18 cellular contexts compared by ENCODE assay signal in genomic region chr19:6116749-6117430, GRCh38. TPM values are rescaled to one million over a fixed set of nuclear protein-coding genes. Genes with fewer than 3 reads are reported as not detected.
DNase-seq lines count a peak whose midpoint lies in the region; ATAC-seq and TF ChIP-seq lines count a peak whose summit lies in the region.
"Had no signal": no experiment of that assay in that cellular context is flagged by ENCODE, and none has a peak within 500 bp of the region (broad histone marks: within the 10 kb centered on the region; RNA-seq: fewer than 3 reads in every experiment).

No MANE protein-coding gene starts in this region.

- H3K9me3 ChIP-seq in HEK293 (ENCODE audit: control insufficient read depth, insufficient read depth, low read depth, low read length) (no peaks in the 10 kb centered on the region), left lung (peaks cover 0 to 9% of the 10 kb centered on the region in 2 donors), upper lobe of right lung (no peaks in the 10 kb centered on the region)

- H3K27ac ChIP-seq in HEK293 (ENCODE audit: extremely low read depth, low read depth, low read length) (no peak overlapping the region), left lung (no peak overlapping the region), upper lobe of right lung (no peak overlapping the region)
- H3K27ac ChIP-seq: BLaER1, C4-2B had no signal

- CTCF ChIA-PET in HEK293 (lab: Yijun Ruan, JAX), result interaction anchor here (0.6 to 2.4 kb wide), 4 partner anchors 9 to 149 kb away, joined by 3 to 13 read pairs (median 4); no protein-coding TSS in a partner anchor

- H3K36me3 ChIP-seq in HEK293 (ENCODE audit: control insufficient read depth in 2 of 2, insufficient read depth in 1 of 2, low read length in 2 of 2) (no peaks in the 10 kb centered on the region), left lung (no peaks in the 10 kb centered on the region), upper lobe of right lung (no peaks in the 10 kb centered on the region)
- H3K36me3 ChIP-seq: BLaER1 had no signal

- intact Hi-C loops in left lung (cut with DNase I), result no loop called here
- intact Hi-C loops in upper lobe of right lung (cut with DNase I), result no loop called here

- no peaks in the 10 kb centered on the region for H3K27me3 ChIP-seq in left lung
- H3K27me3 ChIP-seq in upper lobe of right lung, result no peaks in the 10 kb centered on the region
- H3K27me3 ChIP-seq: BLaER1 had no signal

- no peak overlapping the region for H3K4me3 ChIP-seq in HEK293 (ENCODE audit: low read depth, low read length)
- H3K4me3 ChIP-seq in left lung, result no peak overlapping the region
- H3K4me3 ChIP-seq in upper lobe of right lung, result no peak overlapping the region
- H3K4me3 ChIP-seq: BLaER1, GM23338 had no signal

- ATAC-seq in left lung, result peak; percentile 76
- peak; percentile 75 for ATAC-seq in upper lobe of right lung
- no peak for ATAC-seq in GM21360 (IDR thresholded peaks at IDR 0.05; ENCODE audit: unreplicated experiment)
- ATAC-seq: GM23338 had no signal

- POLR2A ChIA-PET in HEK293 (lab: Yijun Ruan, JAX), result no interaction called here

- TF ChIP-seq CTCF in HEK293 (tag by site-specific recombination; IDR thresholded peaks at IDR 0.05) (no peak), left lung (IDR thresholded peaks at IDR 0.05) (no peak), upper lobe of right lung (IDR thresholded peaks at IDR 0.05) (no peak)

- DNase-seq in left lung (no peak), upper lobe of right lung (no peak), GM03348 (ENCODE audit: low spot score) (no peak), 8988T (no peak)
- DNase-seq: CD4-positive, alpha-beta T cell; CD8-positive, alpha-beta memory T cell; DMS 273 treated with DMSO at 0.1 percent for 48 hours; DMS79; EL; GDM1; H9 had no signal

- H3K4me1 ChIP-seq in HEK293 (ENCODE audit: control insufficient read depth, insufficient read depth, low read length), result no peaks in the 10 kb centered on the region
- no peaks in the 10 kb centered on the region for H3K4me1 ChIP-seq in left lung
- H3K4me1 ChIP-seq in upper lobe of right lung, result no peaks in the 10 kb centered on the region

TF ChIP-seq in HEK293, 187 proteins besides CTCF, POLR2A, EP300 and RAD21:
- TF ChIP-seq ZNF18 (tag by site-specific recombination; IDR thresholded peaks at IDR 0.05) (no peak), ZNF140 (tag by site-specific recombination; IDR thresholded peaks at IDR 0.05) (peak; percentile 91)

RNA-seq across cellular contexts. Expression of gene RFX2, which starts 6.6 kb away (rescaled TPM):
- total RNA-seq in left lung (10 to 100 TPM; 17.0 to 18.8 TPM), upper lobe of right lung (11.7 TPM)

RNA-seq across cellular contexts. Expression of gene ACSBG2, which starts 18.6 kb away (rescaled TPM):
- total RNA-seq in left lung, result not detected
- not detected for total RNA-seq in upper lobe of right lung
- total RNA-seq: B cell; CD4-positive, alpha-beta T cell; CD8-positive, alpha-beta memory T cell; GM23338; H4; H9 had no signal
